In genomic region chr10:60521974-60522405, GRCh38 we compare ENCODE assay signal across 10 cellular contexts.
DNase-seq lines count a peak whose midpoint lies in the region; ATAC-seq, FAIRE-seq and TF ChIP-seq lines count a peak whose summit lies in the region.
"Had no signal": no experiment of that assay in that cellular context is flagged by ENCODE, and none has a peak within 500 bp of the region (broad histone marks: within the 10 kb centered on the region; RNA-seq: fewer than 3 reads in every experiment).

No MANE protein-coding gene starts in this region.

- no peaks in the 10 kb centered on the region for H3K79me2 ChIP-seq in PC-3 (ENCODE audit: low read length)

- CTCF ChIA-PET in A673 (lab: Charles Lee) = no interaction called here
- CTCF ChIA-PET in PC-3 (lab: Charles Lee) = no interaction called here

- BruUV-seq in A673 (replicated peaks; lab: Mats Ljungman, UMichigan) = no TSS peak
- BruUV-seq in PC-3 (replicated peaks; lab: Mats Ljungman, UMichigan) = no TSS peak

- POLR2A ChIA-PET in A673 (lab: Charles Lee; ENCODE audit: low non-redundant PET) (interaction anchor here (0.7 kb wide), 1 partner anchor 364 kb away, joined by 6 read pairs; no protein-coding TSS in a partner anchor), PC-3 (lab: Charles Lee; ENCODE audit: unreplicated experiment) (no interaction called here)

- no peaks in the 10 kb centered on the region for H4K20me1 ChIP-seq in PC-3 (ENCODE audit: low read length)

- H3K4me1 ChIP-seq in A673 (ENCODE audit: insufficient read depth, low read length, poor library complexity, severe bottlenecking) (peaks cover 38% of the 10 kb centered on the region), PC-3 (ENCODE audit: insufficient read depth, low read length) (peaks cover 28% of the 10 kb centered on the region)

- FAIRE-seq in GM12891 (lab: Jason Lieb, UNC) = no peak

- H3K9me3 ChIP-seq in A673 (ENCODE audit: low read depth, low read length, poor library complexity, severe bottlenecking) (no peaks in the 10 kb centered on the region), PC-3 (ENCODE audit: low read length) (no peaks in the 10 kb centered on the region)

- TF ChIP-seq CTCF in A673 (conservative IDR thresholded peaks at IDR 0.05; ENCODE audit: low read depth, low read length) (no peak), PC-3 (conservative IDR thresholded peaks at IDR 0.05; ENCODE audit: low read depth, low read length) (no peak)

- TF ChIP-seq POLR2A in GM12891 (IDR thresholded peaks at IDR 0.05; ENCODE audit: low read depth, low read length) = no peak

- DNase-seq in A673 (ENCODE audit: low spot score) = peak; percentile 96
- peak; percentile 53 for DNase-seq in PC-3
- peak; percentile 27 for DNase-seq in glomerular endothelial cell (ENCODE audit: extremely low read depth, low read depth, low spot score)
- DNase-seq in GM12891 (ENCODE audit: insufficient read length, low spot score) = no peak
- DNase-seq in H7 = no peak
- DNase-seq: DND-41 had no signal

- intact Hi-C loops in A673 (cut with micrococcal nuclease; ENCODE audit: unreplicated experiment) = no loop called here
- intact Hi-C loops in PC-3 (cut with micrococcal nuclease) = no loop called here

- no peaks in the 10 kb centered on the region for H3F3A ChIP-seq in PC-3 (ENCODE audit: low read length, unreplicated experiment)

- H2AFZ ChIP-seq in PC-3 (ENCODE audit: low read length) = no peak overlapping the region

- H3K4me2 ChIP-seq in PC-3 (ENCODE audit: low read length) = no peak overlapping the region

- H3K27ac ChIP-seq in A673 (ENCODE audit: low read depth, low read length, poor library complexity, severe bottlenecking) = peak overlapping the region; percentile 66
- H3K27ac ChIP-seq in PC-3 (ENCODE audit: low read length) = no peak overlapping the region
- H3K27ac ChIP-seq: cardiac muscle cell had no signal

- H3K9ac ChIP-seq in PC-3 (ENCODE audit: low read length) = no peak overlapping the region

- no peaks in the 10 kb centered on the region for H3K9me2 ChIP-seq in PC-3 (replicated peaks; ENCODE audit: low read length)

- H3K27me3 ChIP-seq in A673 (replicated peaks; ENCODE audit: insufficient read depth, low read depth, low read length, poor library complexity) (no peaks in the 10 kb centered on the region), PC-3 (ENCODE audit: low read length) (no peaks in the 10 kb centered on the region), H7 (ENCODE audit: control insufficient read depth, insufficient read depth, low read length) (no peaks in the 10 kb centered on the region)
- H3K27me3 ChIP-seq: cardiac muscle cell had no signal

- H3K36me3 ChIP-seq in A673 (ENCODE audit: insufficient read depth, low read length, poor library complexity, severe bottlenecking) = no peaks in the 10 kb centered on the region
- H3K36me3 ChIP-seq in PC-3 (ENCODE audit: low read depth, low read length) = no peaks in the 10 kb centered on the region
- no peaks in the 10 kb centered on the region for H3K36me3 ChIP-seq in H7 (replicated peaks; ENCODE audit: control insufficient read depth, insufficient read depth, low read length)
- H3K36me3 ChIP-seq: cardiac muscle cell had no signal

- no peak overlapping the region for H3K4me3 ChIP-seq in A673 (ENCODE audit: low read depth, low read length, poor library complexity, severe bottlenecking)
- no peak overlapping the region for H3K4me3 ChIP-seq in PC-3 (ENCODE audit: low read length)
- no peak overlapping the region for H3K4me3 ChIP-seq in H7 (ENCODE audit: insufficient read depth, low read depth, low read length)
- H3K4me3 ChIP-seq: cardiac muscle cell had no signal

- ATAC-seq in GM21423 (IDR thresholded peaks at IDR 0.05; ENCODE audit: unreplicated experiment) (peak; percentile 77), PC-3 (no peak), GM18909 (IDR thresholded peaks at IDR 0.05; ENCODE audit: poor library complexity, unreplicated experiment) (no peak), HG03135 (IDR thresholded peaks at IDR 0.05; ENCODE audit: unreplicated experiment) (no peak)

TF ChIP-seq in GM12891, 5 proteins besides CTCF, POLR2A, EP300 and RAD21:
- TF ChIP-seq POU2F2 (IDR thresholded peaks at IDR 0.05; ENCODE audit: low read depth, low read length) (no peak), PAX5 (IDR thresholded peaks at IDR 0.05; ENCODE audit: insufficient read depth, low read length, severe bottlenecking) (no peak), TAF1 (IDR thresholded peaks at IDR 0.05; ENCODE audit: low read depth, low read length) (no peak), SPI1 (IDR thresholded peaks at IDR 0.05; ENCODE audit: low read depth, low read length) (no peak), POLR2AphosphoS5 (IDR thresholded peaks at IDR 0.05; ENCODE audit: low read depth, low read length) (no peak)

Comparison
In these comparisons a context has a peak if more than half of its experiments do, and no peak if none do; other contexts are left out.
1. DNase-seq: peak in A673 (single experiment), PC-3 (single experiment) and glomerular endothelial cell (single experiment); none in GM12891 (single experiment) and H7 (single experiment).